ENCODE assay signal across 15 cellular contexts in genomic region chrY:17827155-17827554, GRCh38. TPM values are rescaled to one million over a fixed set of nuclear protein-coding genes. Genes with fewer than 3 reads are reported as not detected.
"Had no signal": no experiment of that assay in that cellular context is flagged by ENCODE, and none has a peak within 500 bp of the region (broad histone marks: within the 10 kb centered on the region; RNA-seq: fewer than 3 reads in every experiment).

No MANE protein-coding gene starts in this region.

RNA-seq across cellular contexts. Expression of gene CDY2B, which starts 52.9 kb away (rescaled TPM):
- total RNA-seq: stomach, subcutaneous adipose tissue, suprapubic skin, temporal lobe, thoracic aorta, thyroid gland, tibial nerve, transverse colon, upper lobe of left lung, upper lobe of right lung, ureter, urinary bladder, uterus, vagina had no signal
- polyA plus RNA-seq: stomach, thymus, urinary bladder had no signal
